In genomic region chr11:7060828-7061227, GRCh38 we compare ENCODE assay signal across 20 cellular contexts. TPM values are rescaled to one million over a fixed set of nuclear protein-coding genes. Genes with fewer than 3 reads are reported as not detected.
DNase-seq lines count a peak whose midpoint lies in the region; ATAC-seq and TF ChIP-seq lines count a peak whose summit lies in the region.
"Had no signal": no experiment of that assay in that cellular context is flagged by ENCODE, and none has a peak within 500 bp of the region (broad histone marks: within the 10 kb centered on the region; RNA-seq: fewer than 3 reads in every experiment).

No MANE protein-coding gene starts in this region.

- DNase-seq in AG20443 (ENCODE audit: low spot score) (peak; percentile 72), HT-29 (ENCODE audit: low spot score) (peak; percentile 26), dermis blood vessel endothelial cell (peak; percentile 21), lung (ENCODE audit: low spot score) (no peak), OCI-M1 (lab: John Stamatoyannopoulos, UW) (no peak), NCI-H748 (lab: John Stamatoyannopoulos, UW; ENCODE audit: unreplicated experiment) (no peak), GM10266 (ENCODE audit: extremely low spot score) (no peak)
- DNase-seq in effector memory CD8-positive, alpha-beta T cell, result no peak
- DNase-seq: activated CD4-positive, alpha-beta T cell treated with anti-CD3 and anti-CD28 coated beads, Interleukin-2, amount 50 U/mL, for 1 hour; activated T-cell treated with anti-CD3 and anti-CD28 coated beads, Interleukin-2, amount 50 U/mL, for 1 hour; BE2C; colonic mucosa; DMS153; H9; NCI-H1417; NCI-H2227 treated with DMSO at 0.1 percent for 48 hours; SJCRH30; stimulated activated CD4-positive, alpha-beta T cell treated with anti-CD3 and anti-CD28 coated beads, Interleukin-4, amount 100 ng/mL, for 24 hours had no signal

- 44 to 66% methylated on average over 2 of the region's 2 CpGs for WGBS in lung, 2 donors

- H3K4me3 Mint-ChIP-seq in effector memory CD8-positive, alpha-beta T cell, result no peak overlapping the region
- H3K4me3 Mint-ChIP-seq: H9 had no signal

- H3K9me3 Mint-ChIP-seq in effector memory CD8-positive, alpha-beta T cell, result no peaks in the 10 kb centered on the region
- H3K9me3 Mint-ChIP-seq: H9 had no signal

- no peak overlapping the region for H3K27ac Mint-ChIP-seq in effector memory CD8-positive, alpha-beta T cell
- H3K27ac Mint-ChIP-seq: H9 had no signal

- H3K4me3 ChIP-seq in lung, result no peak overlapping the region
- H3K4me3 ChIP-seq: colonic mucosa, SJCRH30 had no signal

- H3K4me1 Mint-ChIP-seq in effector memory CD8-positive, alpha-beta T cell (ENCODE audit: low read depth in 2 of 2), result no peaks in the 10 kb centered on the region

- H3K36me3 Mint-ChIP-seq in effector memory CD8-positive, alpha-beta T cell (ENCODE audit: insufficient read depth), result no peaks in the 10 kb centered on the region

- ATAC-seq in lung (ENCODE audit: insufficient read depth, low FRiP score), result peak; percentile 47
- no peak for ATAC-seq in effector memory CD8-positive, alpha-beta T cell (replicated peaks)
- ATAC-seq: esophagus mucosa had no signal

- no peak overlapping the region for H3K27ac ChIP-seq in lung (ENCODE audit: low read depth in 1 of 2, low read length in 1 of 2)
- H3K27ac ChIP-seq: colonic mucosa, SJCRH30 had no signal

- no peaks in the 10 kb centered on the region for H3K9me3 ChIP-seq in lung (ENCODE audit: control insufficient read depth in 2 of 2, insufficient read depth in 1 of 2, low read length in 1 of 2)
- H3K9me3 ChIP-seq: BE2C, colonic mucosa, SJCRH30 had no signal

- H3K36me3 ChIP-seq in lung (ENCODE audit: control insufficient read depth in 2 of 2, insufficient read depth in 2 of 2, low read length in 2 of 2), result no peaks in the 10 kb centered on the region
- H3K36me3 ChIP-seq: BE2C, colonic mucosa, SJCRH30 had no signal

- no peaks in the 10 kb centered on the region for H3K27me3 ChIP-seq in lung (ENCODE audit: control insufficient read depth, insufficient read depth)
- H3K27me3 ChIP-seq: BE2C, colonic mucosa, SJCRH30 had no signal

- H3K27me3 Mint-ChIP-seq in effector memory CD8-positive, alpha-beta T cell, result no peaks in the 10 kb centered on the region

- H3K4me1 ChIP-seq in lung (ENCODE audit: control insufficient read depth in 2 of 2, insufficient read depth in 2 of 2, low read length in 2 of 2), result no peaks in the 10 kb centered on the region
- H3K4me1 ChIP-seq: BE2C, colonic mucosa, SJCRH30 had no signal

- TF ChIP-seq CTCF in lung (IDR thresholded peaks at IDR 0.05; ENCODE audit: control extremely low read depth, extremely low read depth), result no peak
- TF ChIP-seq CTCF in GM10266 (IDR thresholded peaks at IDR 0.05; ENCODE audit: control insufficient read depth, insufficient read depth, low read depth, missing control alignments), result no peak

RNA-seq across cellular contexts. Expression of gene RBMXL2, which starts 28.0 kb away (rescaled TPM):
- total RNA-seq in HT-29 (2014; rRNA removed; shearing (Covaris generic)), result 0.05 TPM in 1 of 2 replicates, not detected in the other
- total RNA-seq in dermis blood vessel endothelial cell (not detected in 2 replicates), lung (under 1 TPM; 0.09 to 0.37 TPM)
- not detected for polyA plus RNA-seq in lung
- total RNA-seq: colonic mucosa, esophagus mucosa, H9, SJCRH30 had no signal
- polyA plus RNA-seq: neural cell had no signal

RNA-seq across cellular contexts. Expression of gene NLRP14, which starts 40.5 kb away (rescaled TPM):
- not detected in 2 replicates for total RNA-seq in HT-29 (2014; rRNA removed; shearing (Covaris generic))
- total RNA-seq in dermis blood vessel endothelial cell (not detected in 2 replicates), lung (under 1 TPM; 0.15 to 0.31 TPM)
- polyA plus RNA-seq in lung, result under 1 TPM in 1 of 2 donors, not detected in 1; 0.01 TPM
- total RNA-seq: esophagus mucosa, SJCRH30 had no signal

RNA-seq across cellular contexts. Expression of gene ZNF214, which starts 40.7 kb away (rescaled TPM):
- total RNA-seq in HT-29 (2014; rRNA removed; shearing (Covaris generic)), result 1.8 and 2.5 TPM in 2 replicates
- total RNA-seq in dermis blood vessel endothelial cell (0.19 and 1.7 TPM in 2 replicates), lung (10 to 100 TPM in 1 of 2 donors, 1 to 10 TPM in 1; 4.7 to 14.1 TPM)
- 1 to 10 TPM in 1 of 2 donors, under 1 TPM in 1; 0.96 to 1.1 TPM for polyA plus RNA-seq in lung

Comparison
In these comparisons a context has a peak if more than half of its experiments do, and no peak if none do; other contexts are left out.
1. DNase-seq: peak in AG20443 (single experiment), HT-29 (single experiment) and dermis blood vessel endothelial cell (single experiment); none in lung (single experiment), OCI-M1 (single experiment), NCI-H748 (single experiment), GM10266 (single experiment) and effector memory CD8-positive, alpha-beta T cell (0 of 3).